ENCODE assay signal across 2 cellular contexts in genomic region chr11:134947556-134947955, GRCh38.
TF ChIP-seq lines count a peak whose summit lies in the region.

No MANE protein-coding gene starts in this region.

TF ChIP-seq in IMR-90, 13 proteins besides CTCF, POLR2A, EP300 and RAD21:
- TF ChIP-seq CHD1 (IDR thresholded peaks at IDR 0.05; ENCODE audit: low read depth, low read length): no peak
- TF ChIP-seq RCOR1 (IDR thresholded peaks at IDR 0.05; ENCODE audit: insufficient replicate concordance, low read length): no peak
- no peak for TF ChIP-seq MAFK (IDR thresholded peaks at IDR 0.05; ENCODE audit: low read depth, low read length)
- no peak for TF ChIP-seq FOS (IDR thresholded peaks at IDR 0.05; ENCODE audit: low read depth, low read length)
- no peak for TF ChIP-seq SMC3 (IDR thresholded peaks at IDR 0.05; ENCODE audit: low read depth, low read length)

TF ChIP-seq in H1, 55 proteins besides CTCF, POLR2A, EP300 and RAD21:
- TF ChIP-seq RFX5 (IDR thresholded peaks at IDR 0.05; ENCODE audit: borderline replicate concordance, low read depth, low read length) (no peak), SRF (IDR thresholded peaks at IDR 0.05; ENCODE audit: low read depth, low read length) (no peak), KDM4A (IDR thresholded peaks at IDR 0.05; ENCODE audit: low read depth, low read length, severe bottlenecking) (no peak), TCF12 (IDR thresholded peaks at IDR 0.05; ENCODE audit: low read depth, low read length) (no peak)
TF ChIP-seq in H1: peak in this region for 0.
